23 cellular contexts compared by ENCODE assay signal in the genomic region with DNA sequence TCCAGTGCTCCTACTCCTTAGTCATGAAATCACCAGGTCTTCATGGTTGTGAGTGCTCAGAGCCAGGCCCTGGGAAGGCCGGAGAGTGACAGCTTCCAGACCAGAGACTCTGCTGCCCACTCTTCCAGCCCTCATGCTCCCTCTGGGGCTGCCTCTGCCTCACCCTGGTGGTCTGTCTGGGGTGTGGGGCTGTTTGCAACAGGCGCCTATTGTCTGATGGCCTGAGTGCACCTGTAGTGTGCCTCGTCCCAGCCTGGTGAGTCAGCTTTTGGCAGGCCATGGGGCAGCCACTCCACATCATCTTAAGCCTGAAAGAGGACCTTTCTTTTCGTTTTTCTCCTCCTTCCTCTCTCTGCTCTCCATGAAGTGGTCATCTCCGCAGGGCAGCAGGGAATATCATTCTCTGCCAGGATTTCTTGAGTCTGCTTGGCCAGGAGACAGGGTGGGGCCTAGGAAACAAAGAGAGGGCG.
DNase-seq lines count a peak whose midpoint lies in the region; ATAC-seq, FAIRE-seq and TF ChIP-seq lines count a peak whose summit lies in the region.
"Had no signal": no experiment of that assay in that cellular context is flagged by ENCODE, and none has a peak within 500 bp of the region (broad histone marks: within the 10 kb centered on the region; RNA-seq: fewer than 3 reads in every experiment).

No MANE protein-coding gene starts in this region.

- TF ChIP-seq CTCF in left ventricle myocardium inferior (IDR thresholded peaks at IDR 0.05; ENCODE audit: borderline replicate concordance): no peak

- H3K4me1 ChIP-seq in left ventricle myocardium inferior: peaks cover 5% of the 10 kb centered on the region
- H3K4me1 ChIP-seq: HAP-1 had no signal

- no peaks in the 10 kb centered on the region for H3K36me3 ChIP-seq in left ventricle myocardium inferior
- H3K36me3 ChIP-seq: HAP-1, neutrophil had no signal

- intact Hi-C loops in cardiac septum (cut with DNase I) (no loop called here), left ventricle myocardium inferior (cut with micrococcal nuclease) (no loop called here)

- no peak for FAIRE-seq in urothelium cell line (lab: Jason Lieb, UNC)
- FAIRE-seq: GM19239 had no signal

- no peak overlapping the region for H3K4me3 ChIP-seq in left ventricle myocardium inferior
- H3K4me3 ChIP-seq: HAP-1 had no signal

- no peak overlapping the region for H3K27ac ChIP-seq in left ventricle myocardium inferior (replicated peaks)
- H3K27ac ChIP-seq: neutrophil had no signal

- DNase-seq in cardiac septum (ENCODE audit: low spot score) (peak; percentile 75), left ventricle myocardium inferior (no peak), astrocyte of the hippocampus (ENCODE audit: low read depth, low spot score) (peak; percentile 62), mesenteric fat pad (ENCODE audit: low spot score) (peak; percentile 59), urothelium cell line (ENCODE audit: low spot score) (peak; percentile 89), NCI-H1694 treated with DMSO at 0.1 percent for 48 hours (lab: John Stamatoyannopoulos, UW) (no peak)
- DNase-seq in stimulated activated CD4-positive, alpha-beta T cell treated with anti-CD3 and anti-CD28 coated beads, Interleukin-12 subunit alpha, Interleukin-12 subunit beta, amount 100 ng/mL, for 4 hours: no peak
- DNase-seq: activated CD4-positive, alpha-beta T cell treated with anti-CD3 and anti-CD28 coated beads for 36 hours; activated effector memory CD4-positive, alpha-beta T cell treated with anti-CD3 and anti-CD28 coated beads, Interleukin-2, amount 50 U/mL, for 16 hours; CD8-positive, alpha-beta memory T cell; cerebellar nuclear complex; effector memory CD8-positive, alpha-beta T cell; hippocampal formation; KBM-7; NCI-H1048; retina; stimulated activated naive CD4-positive, alpha-beta T cell treated with Interleukin-2 at 50 U/mL for 16 hours; T-helper 9 cell; trophoblast cell had no signal

- no peaks in the 10 kb centered on the region for H3K27me3 ChIP-seq in left ventricle myocardium inferior (ENCODE audit: low read depth)
- H3K27me3 ChIP-seq: neutrophil had no signal

- no peak for ATAC-seq in GM21528 (IDR thresholded peaks at IDR 0.05; ENCODE audit: low FRiP score, unreplicated experiment)
- ATAC-seq: activated CD4-positive, alpha-beta T cell treated with anti-CD3 and anti-CD28 coated beads for 36 hours; effector memory CD8-positive, alpha-beta T cell had no signal

- H3K9me3 ChIP-seq in left ventricle myocardium inferior (replicated peaks): peaks cover 13% of the 10 kb centered on the region
- H3K9me3 ChIP-seq: neutrophil had no signal

Comparison
In these comparisons a context has a peak if more than half of its experiments do, and no peak if none do; other contexts are left out.
1. DNase-seq: peak in cardiac septum (single experiment), astrocyte of the hippocampus (single experiment), mesenteric fat pad (single experiment) and urothelium cell line (single experiment); none in left ventricle myocardium inferior (single experiment), NCI-H1694 treated with DMSO at 0.1 percent for 48 hours (single experiment) and stimulated activated CD4-positive, alpha-beta T cell treated with anti-CD3 and anti-CD28 coated beads, Interleukin-12 subunit alpha, Interleukin-12 subunit beta, amount 100 ng/mL, for 4 hours (single experiment).